ENCODE assay signal across 15 cellular contexts in genomic region chr2:100833330-100833729, GRCh38. TPM values are rescaled to one million over a fixed set of nuclear protein-coding genes. Genes with fewer than 3 reads are reported as not detected.
DNase-seq lines count a peak whose midpoint lies in the region; ATAC-seq and TF ChIP-seq lines count a peak whose summit lies in the region.
"Had no signal": no experiment of that assay in that cellular context is flagged by ENCODE, and none has a peak within 500 bp of the region (broad histone marks: within the 10 kb centered on the region; RNA-seq: fewer than 3 reads in every experiment).

No MANE protein-coding gene starts in this region.

- TF ChIP-seq EP300 in ovary (IDR thresholded peaks at IDR 0.05): no peak

- no peaks in the 10 kb centered on the region for H3K9me3 ChIP-seq in right cardiac atrium (ENCODE audit: control insufficient read depth, low read length)
- H3K9me3 ChIP-seq in upper lobe of right lung: no peaks in the 10 kb centered on the region
- H3K9me3 ChIP-seq in ovary: no peaks in the 10 kb centered on the region

- H3K4me1 ChIP-seq in right cardiac atrium (ENCODE audit: control insufficient read depth, insufficient read depth, low read length) (peaks cover 11% of the 10 kb centered on the region), upper lobe of right lung (peaks cover 13% of the 10 kb centered on the region), ovary (ENCODE audit: insufficient read depth) (no peaks in the 10 kb centered on the region)

- TF ChIP-seq CTCF in upper lobe of right lung (IDR thresholded peaks at IDR 0.05): no peak
- TF ChIP-seq CTCF in ovary (IDR thresholded peaks at IDR 0.05): no peak

- H3K27me3 ChIP-seq in right cardiac atrium (ENCODE audit: control insufficient read depth, insufficient read depth) (no peaks in the 10 kb centered on the region), upper lobe of right lung (no peaks in the 10 kb centered on the region), ovary (no peaks in the 10 kb centered on the region)
- H3K27me3 ChIP-seq: BLaER1 treated with 17β-estradiol and CSF1 and Interleukin-3, amounts not matched to agents 10 nM and 100 nM had no signal

- no peaks in the 10 kb centered on the region for H3K36me3 ChIP-seq in upper lobe of right lung
- no peaks in the 10 kb centered on the region for H3K36me3 ChIP-seq in ovary
- H3K36me3 ChIP-seq: BLaER1 treated with 17β-estradiol and CSF1 and Interleukin-3, amounts not matched to agents 10 nM and 100 nM had no signal

- ATAC-seq in Right ventricle myocardium superior (ENCODE audit: poor library complexity) (peak; percentile 35), right cardiac atrium (peak; percentile 27 to 60), sciatic nerve (peak; percentile 40), upper lobe of right lung (peak; percentile 89), GM18498 (IDR thresholded peaks at IDR 0.05; ENCODE audit: unreplicated experiment) (no peak)

- H3K27ac ChIP-seq in right cardiac atrium (ENCODE audit: low read length) (no peak overlapping the region), upper lobe of right lung (no peak overlapping the region), ovary (no peak overlapping the region)
- H3K27ac ChIP-seq: BLaER1 treated with 17β-estradiol and CSF1 and Interleukin-3, amounts not matched to agents 10 nM and 100 nM had no signal

- H3K4me3 ChIP-seq in right cardiac atrium (ENCODE audit: low read length) (no peak overlapping the region), upper lobe of right lung (no peak overlapping the region), ovary (no peak overlapping the region)
- H3K4me3 ChIP-seq: BLaER1 treated with 17β-estradiol and CSF1 and Interleukin-3, amounts not matched to agents 10 nM and 100 nM had no signal

- DNase-seq in Right ventricle myocardium superior: no peak
- DNase-seq in cardiac septum (ENCODE audit: low spot score): no peak
- DNase-seq in right cardiac atrium: no peak
- DNase-seq in sciatic nerve (ENCODE audit: low spot score): no peak
- DNase-seq in upper lobe of right lung: no peak
- DNase-seq in ovary: no peak
- DNase-seq in NCI-H1417 treated with DMSO at 0.1 percent for 48 hours (lab: John Stamatoyannopoulos, UW): no peak
- DNase-seq: 8988T, H7, Kasumi-1, NCI-H1417, NCI-H2029, NCI-H524 had no signal

- WGBS in right cardiac atrium: 96% methylated on average over 1 of the region's 1 CpG
- 94 to 97% (median 97%) methylated on average over 1 of the region's 1 CpG for WGBS in ovary, 3 donors

- no peak for TF ChIP-seq POLR2A in ovary (IDR thresholded peaks at IDR 0.05)

- intact Hi-C loops in Right ventricle myocardium superior (cut with DNase I): no loop called here
- intact Hi-C loops in cardiac septum (cut with DNase I): no loop called here
- intact Hi-C loops in right cardiac atrium (cut with DNase I): no loop called here
- intact Hi-C loops in sciatic nerve (cut with DNase I): no loop called here
- intact Hi-C loops in upper lobe of right lung (cut with DNase I): no loop called here
- intact Hi-C loops in ovary (cut with DNase I): no loop called here

RNA-seq across cellular contexts. Expression of gene NPAS2, which starts 13.4 kb away (rescaled TPM):
- total RNA-seq in Right ventricle myocardium superior: 38.0 TPM
- total RNA-seq in cardiac septum: 54.0 TPM
- total RNA-seq in right cardiac atrium: 10 to 100 TPM; 39.1 to 53.4 (median 43.3) TPM
- 36.8 TPM for polyA plus RNA-seq in right cardiac atrium
- total RNA-seq in sciatic nerve: 17.5 TPM
- 11.4 TPM for total RNA-seq in upper lobe of right lung
- total RNA-seq in ovary: 10 to 100 TPM in 2 of 7 donors, 1 to 10 TPM in 5; 1.6 to 12.4 (median 7.3) TPM
- 10 to 100 TPM in 1 of 2 donors, 1 to 10 TPM in 1; 4.6 to 20.6 TPM for polyA plus RNA-seq in ovary
